ENCODE assay signal across 8 cellular contexts in genomic region chr16:10876799-10877341, GRCh38. TPM values are rescaled to one million over a fixed set of nuclear protein-coding genes. Genes with fewer than 3 reads are reported as not detected.
A peak's percentile ranks its signal among the peaks of the same experiment; 100 is the strongest.
DNase-seq lines count a peak whose midpoint lies in the region; ATAC-seq and TF ChIP-seq lines count a peak whose summit lies in the region.

CIITA (plus strand) TSS chr16:10877202; CDS start chr16:10877331, 129 bp downstream.

- intact Hi-C loops in breast epithelium (cut with DNase I; ENCODE audit: low total_unique reads) = loop anchor here (2.0 kb wide), 1 partner anchor 88 kb away; no protein-coding TSS in a partner anchor
- intact Hi-C loops in testis (cut with DNase I; ENCODE audit: low total_unique reads) = no loop called here

- TF ChIP-seq CTCF in breast epithelium (IDR thresholded peaks at IDR 0.05) (no peak), testis (IDR thresholded peaks at IDR 0.05) (no peak)

- peak within 1 kb of the TSS; percentile 95 for H3K27ac Mint-ChIP-seq in memory B cell

- no peaks in the 10 kb centered on the region for H3K27me3 Mint-ChIP-seq in memory B cell

- ATAC-seq in GM19452 (IDR thresholded peaks at IDR 0.05; ENCODE audit: unreplicated experiment) (peak; percentile 42), HG03442 (IDR thresholded peaks at IDR 0.05; ENCODE audit: unreplicated experiment) (peak; percentile 38), memory B cell (ENCODE audit: low read depth) (peak; percentile 83)

- H3K4me3 ChIP-seq in breast epithelium (peak within 1 kb of the TSS in 2 of 3 donors; percentile 61 to 68), testis (no peak within 1 kb of the TSS)

- no peaks in the 10 kb centered on the region for H3K9me3 Mint-ChIP-seq in memory B cell

- H3K4me1 ChIP-seq in breast epithelium (no peaks in the 10 kb centered on the region), testis (peaks cover 3% of the 10 kb centered on the region)

- H3K36me3 ChIP-seq in breast epithelium (no peaks in the 10 kb centered on the region), testis (ENCODE audit: low read depth, missing control alignments) (no peaks in the 10 kb centered on the region)

- no peaks in the 10 kb centered on the region for H3K9me3 ChIP-seq in breast epithelium
- no peaks in the 10 kb centered on the region for H3K9me3 ChIP-seq in testis

- H3K27me3 ChIP-seq in breast epithelium (no peaks in the 10 kb centered on the region), testis (no peaks in the 10 kb centered on the region)

- TF ChIP-seq POLR2A in breast epithelium (IDR thresholded peaks at IDR 0.05) = no peak
- TF ChIP-seq POLR2A in testis (IDR thresholded peaks at IDR 0.05) = no peak

- peaks cover 50% of the 10 kb centered on the region for H3K4me1 Mint-ChIP-seq in memory B cell

- H3K27ac ChIP-seq in breast epithelium = peak within 1 kb of the TSS in 1 of 2 donors; percentile 32
- no peak within 1 kb of the TSS for H3K27ac ChIP-seq in testis

- DNase-seq in DMS 273 (lab: John Stamatoyannopoulos, UW; ENCODE audit: unreplicated experiment) = peak; percentile 74
- DNase-seq in SW480 (ENCODE audit: low spot score) = peak; percentile 18
- DNase-seq in breast epithelium (ENCODE audit: low spot score in 2 of 2) = peak; percentile 58 to 59
- DNase-seq in memory B cell (ENCODE audit: low spot score in 2 of 2) = peak; percentile 68 to 82
- DNase-seq in testis = peak; percentile 75
- no peak for DNase-seq in effector CD4-positive, alpha-beta T cell

- WGBS in testis, 2 donors = 67 to 70% methylated on average over 9 of the region's 9 CpGs

- peak within 1 kb of the TSS; percentile 99 for H3K4me3 Mint-ChIP-seq in memory B cell

- peaks cover 35% of the 10 kb centered on the region for H3K36me3 Mint-ChIP-seq in memory B cell

RNA-seq across cellular contexts. Expression of gene CIITA, which starts in this region (rescaled TPM):
- total RNA-seq in breast epithelium (10 to 100 TPM in 2 of 3 donors, 1 to 10 TPM in 1; 5.6 to 14.6 (median 11.1) TPM), testis (10 to 100 TPM in 1 of 2 donors, 1 to 10 TPM in 1; 6.3 to 16.0 TPM)
- 9.5 TPM for polyA plus RNA-seq in testis (ENCODE audit: insufficient read depth, low read depth, low replicate concordance)

Comparison
In these comparisons a context has a peak if more than half of its experiments do, and no peak if none do; other contexts are left out.
1. H3K4me3 ChIP-seq: peak in breast epithelium (2 of 3); none in testis (0 of 2).
2. Peak in every context shown above with its lines, with median percentiles within 50 percentile points of each other: ATAC-seq.